Comparison of ENCODE assay signal across 8 cellular contexts in genomic region chr12:118354503-118354902, GRCh38. TPM values are rescaled to one million over a fixed set of nuclear protein-coding genes. Genes with fewer than 3 reads are reported as not detected.
A peak's percentile ranks its signal among the peaks of the same experiment; 100 is the strongest.
DNase-seq lines count a peak whose midpoint lies in the region; ATAC-seq, FAIRE-seq and TF ChIP-seq lines count a peak whose summit lies in the region.
"Not testable (repeated sequence)": the region's sequence is repeated elsewhere in the genome, so short reads cannot be mapped to it uniquely, and the experiment has no call there.

No MANE protein-coding gene starts in this region.

- peaks cover 98% of the 10 kb centered on the region for H3K79me2 ChIP-seq in Loucy (ENCODE audit: insufficient read depth, low read length)
- H3K79me2 ChIP-seq in K562 (ENCODE audit: control insufficient read depth, insufficient read depth, low read length): peaks cover 91% of the 10 kb centered on the region

- peaks cover 0 to 16% (median 0%) of the 10 kb centered on the region in 11 experiments; a peak in 3 of 22 replicates for H4K20me1 ChIP-seq in BLaER1 treated with 17β-estradiol and CSF1 and Interleukin-3, amounts not matched to agents 10 nM and 100 nM
- peaks cover 53% of the 10 kb centered on the region for H4K20me1 ChIP-seq in Loucy (ENCODE audit: insufficient read depth, low read length, poor library complexity, severe bottlenecking)
- not testable (repeated sequence) for H4K20me1 ChIP-seq in K562 (replicated peaks; ENCODE audit: control insufficient read depth, insufficient read depth, low read length)

- peaks cover 26 to 71% (median 42%) of the 10 kb centered on the region in 10 experiments for H3K4me1 ChIP-seq in BLaER1 treated with 17β-estradiol and CSF1 and Interleukin-3, amounts not matched to agents 10 nM and 100 nM
- H3K4me1 ChIP-seq in HEK293 (ENCODE audit: control insufficient read depth, insufficient read depth, low read length): not testable (repeated sequence)
- peaks cover 59% of the 10 kb centered on the region for H3K4me1 ChIP-seq in Loucy (ENCODE audit: insufficient read depth, low read length, poor library complexity, severe bottlenecking)
- H3K4me1 ChIP-seq in K562 (replicated peaks in 1 of 2; ENCODE audit: control insufficient read depth in 2 of 2, insufficient read depth in 2 of 2, low read length in 2 of 2): peaks cover 0 to 12% of the 10 kb centered on the region in 2 experiments; a peak in 4 of 5 replicates

- WGBS in K562 (ENCODE audit: insufficient coverage, low coverage, missing lambda C conversion rate): 85% methylated on average over 4 of the region's 4 CpGs

- not testable (repeated sequence) for H3K9ac ChIP-seq in BLaER1 treated with 17β-estradiol and CSF1 and Interleukin-3, amounts not matched to agents 10 nM and 100 nM; Loucy (ENCODE audit: low read depth, low read length, poor library complexity, severe bottlenecking); K562 (ENCODE audit: insufficient read depth in 1 of 2, low read depth in 2 of 2, low read length in 2 of 2)

- ATAC-seq in activated T-helper 17 cell treated with anti-CD3 and anti-CD28 coated beads, Interleukin-2, amount 50 U/mL, for 72 hours (replicated peaks); K562; natural killer cell treated with Interleukin-12 subunit alpha and Interleukin-12 subunit beta and Interleukin-15 and Interleukin-18, amount 100 ng/mL, for 72 hours: not testable (repeated sequence)

- CTCF ChIA-PET in HEK293 (lab: Yijun Ruan, JAX): interaction anchor here (0.5 kb wide), 1 partner anchor 1671 kb away, joined by 3 read pairs; no protein-coding TSS in a partner anchor
- CTCF ChIA-PET in K562 (lab: Yijun Ruan, JAX; ENCODE audit: low intra/inter-chr PET ratio): not testable (repeated sequence)

- H3F3A ChIP-seq in Loucy (ENCODE audit: low read depth): not testable (repeated sequence)

- not testable (repeated sequence) for TF ChIP-seq CTCF in HEK293 (tag by site-specific recombination; IDR thresholded peaks at IDR 0.05); Loucy (conservative IDR thresholded peaks at IDR 0.05; ENCODE audit: low read length); K562 (IDR thresholded peaks at IDR 0.05 in 2 of 3, conservative IDR thresholded peaks at IDR 0.05 in 1 of 3; ENCODE audit: insufficient read depth in 2 of 3, low read depth in 1 of 3, low read length in 3 of 3)

- peaks cover 16 to 45% (median 34%) of the 10 kb centered on the region in 11 experiments; a peak in 20 of 22 replicates for H3K36me3 ChIP-seq in BLaER1 treated with 17β-estradiol and CSF1 and Interleukin-3, amounts not matched to agents 10 nM and 100 nM
- H3K36me3 ChIP-seq in HEK293 (ENCODE audit: control insufficient read depth in 2 of 2, insufficient read depth in 1 of 2, low read length in 2 of 2); Loucy (ENCODE audit: insufficient read depth, low read length): not testable (repeated sequence)
- H3K36me3 ChIP-seq in K562 (ENCODE audit: control insufficient read depth, insufficient read depth, low read length): peaks cover 29% of the 10 kb centered on the region

- H3K4me3 Mint-ChIP-seq in activated T-helper 17 cell treated with anti-CD3 and anti-CD28 coated beads, Interleukin-2, amount 50 U/mL, for 72 hours: peak overlapping the region; percentile 36
- peak overlapping the region in 3 of 5 donors; percentile 11 to 55 (median 52) for H3K4me3 Mint-ChIP-seq in immature natural killer cell
- not testable (repeated sequence) for H3K4me3 Mint-ChIP-seq in natural killer cell treated with Interleukin-12 subunit alpha and Interleukin-12 subunit beta and Interleukin-15 and Interleukin-18, amount 100 ng/mL, for 72 hours; stimulated activated naive CD8-positive, alpha-beta T cell treated with anti-CD3 and anti-CD28 coated beads, Interleukin-15, Interleukin-2, amounts not matched to agents 100 ng/mL and 50 ng/mL, for 24 hours

- H3K36me3 Mint-ChIP-seq in activated T-helper 17 cell treated with anti-CD3 and anti-CD28 coated beads, Interleukin-2, amount 50 U/mL, for 72 hours (ENCODE audit: low read depth): not testable (repeated sequence)
- peaks cover 3 to 11% (median 4%) of the 10 kb centered on the region in 3 donors for H3K36me3 Mint-ChIP-seq in immature natural killer cell
- peaks cover 11% of the 10 kb centered on the region for H3K36me3 Mint-ChIP-seq in natural killer cell treated with Interleukin-12 subunit alpha and Interleukin-12 subunit beta and Interleukin-15 and Interleukin-18, amount 100 ng/mL, for 72 hours
- H3K36me3 Mint-ChIP-seq in stimulated activated naive CD8-positive, alpha-beta T cell treated with anti-CD3 and anti-CD28 coated beads, Interleukin-15, Interleukin-2, amounts not matched to agents 100 ng/mL and 50 ng/mL, for 24 hours (ENCODE audit: low read depth): peaks cover 27% of the 10 kb centered on the region

- DNase-seq in K562 (ENCODE audit: extremely low read depth in 1 of 4, low spot score in 3 of 4); immature natural killer cell; natural killer cell treated with Interleukin-12 subunit alpha and Interleukin-12 subunit beta and Interleukin-15 and Interleukin-18, amount 100 ng/mL, for 72 hours (ENCODE audit: low spot score): not testable (repeated sequence)

- not testable (repeated sequence) for TF ChIP-seq EP300 in K562 (IDR thresholded peaks at IDR 0.05; ENCODE audit: low read length)

- not testable (repeated sequence) for H3K27me3 Mint-ChIP-seq in activated T-helper 17 cell treated with anti-CD3 and anti-CD28 coated beads, Interleukin-2, amount 50 U/mL, for 72 hours; immature natural killer cell (ENCODE audit: low read depth in 3 of 3); natural killer cell treated with Interleukin-12 subunit alpha and Interleukin-12 subunit beta and Interleukin-15 and Interleukin-18, amount 100 ng/mL, for 72 hours; stimulated activated naive CD8-positive, alpha-beta T cell treated with anti-CD3 and anti-CD28 coated beads, Interleukin-15, Interleukin-2, amounts not matched to agents 100 ng/mL and 50 ng/mL, for 24 hours

- in situ Hi-C loops in K562 (cut with MboI): loop anchor here (25.0 kb wide), 1 partner anchor 167 kb away; no protein-coding TSS in a partner anchor

- intact Hi-C loops in K562 (cut with micrococcal nuclease): not testable (repeated sequence)

- not testable (repeated sequence) for H2AFZ ChIP-seq in Loucy (ENCODE audit: low read length); K562 (ENCODE audit: low read depth, low read length)

- peak overlapping the region; percentile 13 to 90 (median 88); a peak in 20 of 22 replicates for H3K27ac ChIP-seq in BLaER1 treated with 17β-estradiol and CSF1 and Interleukin-3, amounts not matched to agents 10 nM and 100 nM
- H3K27ac ChIP-seq in HEK293 (ENCODE audit: extremely low read depth, low read depth, low read length); K562 (ENCODE audit: extremely low read depth, low read depth, low read length): not testable (repeated sequence)

- not testable (repeated sequence) for TF ChIP-seq POLR2A in K562 (conservative IDR thresholded peaks at IDR 0.05)

- not testable (repeated sequence) for TF ChIP-seq RAD21 in K562 (CRISPR knock-in tag; conservative IDR thresholded peaks at IDR 0.05 in 1 of 2, IDR thresholded peaks at IDR 0.05 in 1 of 2)

- peak overlapping the region in 8 of 10 experiments; percentile 4 to 52 (median 32); a peak in 12 of 20 replicates for H3K4me3 ChIP-seq in BLaER1 treated with 17β-estradiol and CSF1 and Interleukin-3, amounts not matched to agents 10 nM and 100 nM
- not testable (repeated sequence) for H3K4me3 ChIP-seq in HEK293 (ENCODE audit: low read depth, low read length); Loucy (ENCODE audit: low read length, poor library complexity, severe bottlenecking); K562

- H3K27ac Mint-ChIP-seq in activated T-helper 17 cell treated with anti-CD3 and anti-CD28 coated beads, Interleukin-2, amount 50 U/mL, for 72 hours: not testable (repeated sequence)
- peak overlapping the region; percentile 51 to 98 (median 75) for H3K27ac Mint-ChIP-seq in immature natural killer cell
- H3K27ac Mint-ChIP-seq in natural killer cell treated with Interleukin-12 subunit alpha and Interleukin-12 subunit beta and Interleukin-15 and Interleukin-18, amount 100 ng/mL, for 72 hours: peak overlapping the region; percentile 88 to 98
- peak overlapping the region; percentile 12 for H3K27ac Mint-ChIP-seq in stimulated activated naive CD8-positive, alpha-beta T cell treated with anti-CD3 and anti-CD28 coated beads, Interleukin-15, Interleukin-2, amounts not matched to agents 100 ng/mL and 50 ng/mL, for 24 hours

- peaks cover 21 to 61% (median 50%) of the 10 kb centered on the region in 11 experiments for H3K9me3 ChIP-seq in BLaER1 treated with 17β-estradiol and CSF1 and Interleukin-3, amounts not matched to agents 10 nM and 100 nM (replicated peaks in 1 of 11)
- H3K9me3 ChIP-seq in HEK293 (ENCODE audit: control insufficient read depth, insufficient read depth, low read depth, low read length); Loucy (ENCODE audit: insufficient read depth, low read depth, low read length): not testable (repeated sequence)
- peaks cover 17% of the 10 kb centered on the region for H3K9me3 ChIP-seq in K562 (replicated peaks; ENCODE audit: control insufficient read depth, insufficient read depth, low read depth, low read length)

- H3K4me2 ChIP-seq in BLaER1 treated with 17β-estradiol and CSF1 and Interleukin-3, amounts not matched to agents 10 nM and 100 nM: peak overlapping the region; percentile 6 to 90 (median 78); a peak in 17 of 22 replicates
- peak overlapping the region; percentile 48 for H3K4me2 ChIP-seq in Loucy (ENCODE audit: low read depth, low read length, poor library complexity, severe bottlenecking)
- H3K4me2 ChIP-seq in K562 (ENCODE audit: insufficient read depth, low read length): not testable (repeated sequence)

- H3K4me1 Mint-ChIP-seq in activated T-helper 17 cell treated with anti-CD3 and anti-CD28 coated beads, Interleukin-2, amount 50 U/mL, for 72 hours: peaks cover 27% of the 10 kb centered on the region
- peaks cover 71 to 89% of the 10 kb centered on the region in 2 donors for H3K4me1 Mint-ChIP-seq in immature natural killer cell
- peaks cover 44 to 50% of the 10 kb centered on the region in 2 donors for H3K4me1 Mint-ChIP-seq in natural killer cell treated with Interleukin-12 subunit alpha and Interleukin-12 subunit beta and Interleukin-15 and Interleukin-18, amount 100 ng/mL, for 72 hours (ENCODE audit: low read depth in 2 of 2)
- H3K4me1 Mint-ChIP-seq in stimulated activated naive CD8-positive, alpha-beta T cell treated with anti-CD3 and anti-CD28 coated beads, Interleukin-15, Interleukin-2, amounts not matched to agents 100 ng/mL and 50 ng/mL, for 24 hours (ENCODE audit: low read depth): peaks cover 57% of the 10 kb centered on the region

- H3K9me3 Mint-ChIP-seq in activated T-helper 17 cell treated with anti-CD3 and anti-CD28 coated beads, Interleukin-2, amount 50 U/mL, for 72 hours; immature natural killer cell; natural killer cell treated with Interleukin-12 subunit alpha and Interleukin-12 subunit beta and Interleukin-15 and Interleukin-18, amount 100 ng/mL, for 72 hours; stimulated activated naive CD8-positive, alpha-beta T cell treated with anti-CD3 and anti-CD28 coated beads, Interleukin-15, Interleukin-2, amounts not matched to agents 100 ng/mL and 50 ng/mL, for 24 hours: not testable (repeated sequence)

- not testable (repeated sequence) for H3K9me1 ChIP-seq in K562 (ENCODE audit: control insufficient read depth, insufficient read depth, low read length)

- not testable (repeated sequence) for FAIRE-seq in K562 (lab: Jason Lieb, UNC)

- not testable (repeated sequence) for H3K27me3 ChIP-seq in BLaER1 treated with 17β-estradiol and CSF1 and Interleukin-3, amounts not matched to agents 10 nM and 100 nM; Loucy (ENCODE audit: insufficient read depth, low read length, poor library complexity, severe bottlenecking); K562 (ENCODE audit: control insufficient read depth in 2 of 2, insufficient read depth in 2 of 2, low read length in 2 of 2)

- not testable (repeated sequence) for H3K9me2 ChIP-seq in Loucy (replicated peaks; ENCODE audit: low read depth, low read length)

- POLR2A ChIA-PET in HEK293 (lab: Yijun Ruan, JAX): interaction anchor here (1.2 kb wide), 1 partner anchor 18 kb away, joined by 5 read pairs; the partner anchor contains the start of gene TAOK3
- POLR2A ChIA-PET in K562 (lab: Yijun Ruan, JAX): interaction anchor here (0.6 to 1.2 kb wide), 3 partner anchors 12 to 217 kb away, joined by 3 read pairs; no protein-coding TSS in a partner anchor

- not testable (repeated sequence) for BruUV-seq in K562 (replicated peaks; lab: Mats Ljungman, UMichigan)

RNA-seq across cellular contexts. Expression of gene TAOK3, which starts 18.2 kb away (rescaled TPM):
- 10 to 100 TPM; 56.2 to 62.3 TPM for total RNA-seq in activated T-helper 17 cell treated with anti-CD3 and anti-CD28 coated beads, Interleukin-2, amount 50 U/mL, for 72 hours
- 71.5 and 240 TPM in 2 replicates for total RNA-seq in K562 (2011; cell fraction: chromatin; rRNA removed; ENCODE audit: low replicate concordance)
- 37.2 and 54.2 TPM in 2 replicates for total RNA-seq in K562 (2011; cell fraction: nucleolus; rRNA removed)
- 77.6 and 79.9 TPM in 2 replicates for total RNA-seq in K562 (2011; cell fraction: nucleoplasm; rRNA removed)
- 40.8 and 47.1 TPM in 2 replicates for total RNA-seq in K562 (2014; rRNA removed)
- 52.7 and 62.8 TPM in 2 replicates for total RNA-seq in K562 (2014; rRNA removed; fragmentation: Illumina TruSeq; extraction: Trizol)
- total RNA-seq in K562 (2015; rRNA removed; fragmentation: Illumina TruSeq; extraction: Trizol): 58.4 and 66.5 TPM in 2 replicates
- 40.7 and 45.7 TPM in 2 replicates for total RNA-seq in K562 (2021)
- 57.3 and 60.2 TPM in 2 replicates for polyA plus RNA-seq in K562 (2011; rRNA removed)
- 28.8 and 41.0 TPM in 2 replicates for polyA plus RNA-seq in K562 (2011; cell fraction: cytosol; rRNA removed)
- polyA plus RNA-seq in K562 (2011; cell fraction: nucleus; rRNA removed): 32.1 and 33.0 TPM in 2 replicates
- polyA plus RNA-seq in K562 (2012): 30.3 and 35.6 TPM in 2 replicates
- 70.8 and 83.5 TPM in 2 replicates for polyA plus RNA-seq in K562 (2014; fragmentation: Illumina TruSeq; extraction: Trizol)
- 10 to 100 TPM; 24.3 to 28.0 TPM for polyA plus RNA-seq in K562 (2014; fragmentation: Nextera tagmentation; extraction: Ambion mirVana)
- polyA plus RNA-seq in K562 (2014; rRNA removed): 35.7 and 42.5 TPM in 2 replicates
- 114 TPM in 2 replicates for polyA minus RNA-seq in K562 (2011; rRNA and poly(A)+ RNA removed)
- polyA minus RNA-seq in K562 (2011; cell fraction: cytosol; rRNA and poly(A)+ RNA removed): 32.5 and 38.7 TPM in 2 replicates
- polyA minus RNA-seq in K562 (2011; cell fraction: nucleus; rRNA and poly(A)+ RNA removed): 30.8 and 64.6 TPM in 2 replicates
- polyA plus RNA-seq in immature natural killer cell: 100 to 1,000 TPM in 1 of 3 donors, 10 to 100 TPM in 2; 62.1 to 162 (median 75.4) TPM
- total RNA-seq in natural killer cell treated with Interleukin-12 subunit alpha and Interleukin-12 subunit beta and Interleukin-15 and Interleukin-18, amount 100 ng/mL, for 72 hours: 100 to 1,000 TPM; 106 to 107 TPM

RNA-seq across cellular contexts. Expression of gene SUDS3, which starts 21.9 kb away (rescaled TPM):
- 10 to 100 TPM; 24.2 to 30.8 TPM for total RNA-seq in activated T-helper 17 cell treated with anti-CD3 and anti-CD28 coated beads, Interleukin-2, amount 50 U/mL, for 72 hours
- 42.9 and 58.5 TPM in 2 replicates for total RNA-seq in K562 (2011; cell fraction: chromatin; rRNA removed; ENCODE audit: low replicate concordance)
- total RNA-seq in K562 (2011; cell fraction: nucleolus; rRNA removed): 29.9 and 31.8 TPM in 2 replicates
- 77.4 and 101 TPM in 2 replicates for total RNA-seq in K562 (2011; cell fraction: nucleoplasm; rRNA removed)
- total RNA-seq in K562 (2014; rRNA removed) (20.3 and 23.1 TPM in 2 replicates), K562 (2014; rRNA removed; fragmentation: Illumina TruSeq; extraction: Trizol) (29.1 and 29.3 TPM in 2 replicates), K562 (2015; rRNA removed; fragmentation: Illumina TruSeq; extraction: Trizol) (28.5 and 29.3 TPM in 2 replicates), K562 (2021) (20.9 and 23.3 TPM in 2 replicates)
- polyA plus RNA-seq in K562 (2011; rRNA removed) (25.7 and 30.5 TPM in 2 replicates), K562 (2014; fragmentation: Illumina TruSeq; extraction: Trizol) (19.6 and 24.0 TPM in 2 replicates), K562 (2014; fragmentation: Nextera tagmentation; extraction: Ambion mirVana) (10 to 100 TPM in 1 of 2 experiments, 1 to 10 TPM in 1; 6.6 to 11.8 TPM), K562 (2014; rRNA removed) (20.6 and 24.2 TPM in 2 replicates), immature natural killer cell (10 to 100 TPM; 12.2 to 13.0 (median 12.5) TPM)
- polyA plus RNA-seq in K562 (2011; cell fraction: cytosol; rRNA removed): 9.6 and 19.5 TPM in 2 replicates
- polyA plus RNA-seq in K562 (2011; cell fraction: nucleus; rRNA removed): 29.9 and 36.5 TPM in 2 replicates
- 14.6 and 23.5 TPM in 2 replicates for polyA plus RNA-seq in K562 (2012)
- polyA minus RNA-seq in K562 (2011; rRNA and poly(A)+ RNA removed): 26.7 and 28.3 TPM in 2 replicates
- polyA minus RNA-seq in K562 (2011; cell fraction: cytosol; rRNA and poly(A)+ RNA removed): 13.2 and 16.8 TPM in 2 replicates
- polyA minus RNA-seq in K562 (2011; cell fraction: nucleus; rRNA and poly(A)+ RNA removed): 12.0 and 17.3 TPM in 2 replicates
- total RNA-seq in natural killer cell treated with Interleukin-12 subunit alpha and Interleukin-12 subunit beta and Interleukin-15 and Interleukin-18, amount 100 ng/mL, for 72 hours: 10 to 100 TPM; 26.1 to 34.0 TPM
